Comparison of ENCODE assay signal across 6 cellular contexts in genomic region chr15:40358492-40359353, GRCh38. TPM values are rescaled to one million over a fixed set of nuclear protein-coding genes. Genes with fewer than 3 reads are reported as not detected.
A peak's percentile ranks its signal among the peaks of the same experiment; 100 is the strongest.
DNase-seq lines count a peak whose midpoint lies in the region; ATAC-seq and TF ChIP-seq lines count a peak whose summit lies in the region.

No MANE protein-coding gene starts in this region.

- DNase-seq in GM12864 (ENCODE audit: low read depth): no peak
- peak; percentile 65 for DNase-seq in activated naive CD8-positive, alpha-beta T cell treated with anti-CD3 and anti-CD28 coated beads, Interleukin-2, amount 10 ng/mL, durations not matched to agents 7 days and 5 days

- no peaks in the 10 kb centered on the region for H3K36me3 Mint-ChIP-seq in activated naive CD8-positive, alpha-beta T cell treated with anti-CD3 and anti-CD28 coated beads, Interleukin-2, amount 10 ng/mL, durations not matched to agents 7 days and 5 days

- H3K27ac ChIP-seq in muscle layer of duodenum (ENCODE audit: low read length): no peak overlapping the region

- peaks cover 17% of the 10 kb centered on the region for H3K27me3 Mint-ChIP-seq in activated naive CD8-positive, alpha-beta T cell treated with anti-CD3 and anti-CD28 coated beads, Interleukin-2, amount 10 ng/mL, durations not matched to agents 7 days and 5 days

- no peaks in the 10 kb centered on the region for H3K27me3 ChIP-seq in muscle layer of duodenum (ENCODE audit: low read depth, low read length)

- H3K27ac Mint-ChIP-seq in activated naive CD8-positive, alpha-beta T cell treated with anti-CD3 and anti-CD28 coated beads, Interleukin-2, amount 10 ng/mL, durations not matched to agents 7 days and 5 days: peak overlapping the region; percentile 43

- peak; percentile 5 for TF ChIP-seq CTCF in GM12864 (IDR thresholded peaks at IDR 0.05; ENCODE audit: low read depth, low read length, missing control alignments)

- no peaks in the 10 kb centered on the region for H3K9me3 ChIP-seq in muscle layer of duodenum (ENCODE audit: control insufficient read depth in 1 of 2, low read length in 2 of 2)

- no peaks in the 10 kb centered on the region for H3K36me3 ChIP-seq in muscle layer of duodenum (ENCODE audit: control insufficient read depth in 1 of 2, insufficient read depth in 2 of 2, low read length in 2 of 2)

- H3K9me3 Mint-ChIP-seq in activated naive CD8-positive, alpha-beta T cell treated with anti-CD3 and anti-CD28 coated beads, Interleukin-2, amount 10 ng/mL, durations not matched to agents 7 days and 5 days: no peaks in the 10 kb centered on the region

- ATAC-seq in HG03354 (IDR thresholded peaks at IDR 0.05; ENCODE audit: poor library complexity, severe bottlenecking, unreplicated experiment) (peak; percentile 16), GM18519 (IDR thresholded peaks at IDR 0.05; ENCODE audit: low FRiP score, unreplicated experiment) (no peak), GM18870 (IDR thresholded peaks at IDR 0.05; ENCODE audit: unreplicated experiment) (no peak)
- ATAC-seq in activated naive CD8-positive, alpha-beta T cell treated with anti-CD3 and anti-CD28 coated beads, Interleukin-2, amount 10 ng/mL, durations not matched to agents 7 days and 5 days (ENCODE audit: low read depth): peak; percentile 21

- H3K4me1 Mint-ChIP-seq in activated naive CD8-positive, alpha-beta T cell treated with anti-CD3 and anti-CD28 coated beads, Interleukin-2, amount 10 ng/mL, durations not matched to agents 7 days and 5 days: peaks cover 16% of the 10 kb centered on the region

- peaks cover 0 to 20% of the 10 kb centered on the region in 2 donors for H3K4me1 ChIP-seq in muscle layer of duodenum (ENCODE audit: control insufficient read depth in 1 of 2, insufficient read depth in 2 of 2, low read length in 2 of 2)

- peak overlapping the region; percentile 58 for H3K4me3 ChIP-seq in GM12864 (ENCODE audit: low read depth, low read length)
- H3K4me3 ChIP-seq in muscle layer of duodenum (ENCODE audit: low read depth in 1 of 2, low read length in 2 of 2): peak overlapping the region; percentile 39 to 72

- POLR2A ChIA-PET in activated naive CD8-positive, alpha-beta T cell treated with anti-CD3 and anti-CD28 coated beads, Interleukin-2, amount 10 ng/mL, durations not matched to agents 7 days and 5 days (lab: Charles Lee): interaction anchor here (1.1 to 2.2 kb wide), 2 partner anchors 24 to 51 kb away, joined by 3 to 8 read pairs; partner anchors contain the start of genes KNSTRN and PLCB2

- H3K4me3 Mint-ChIP-seq in activated naive CD8-positive, alpha-beta T cell treated with anti-CD3 and anti-CD28 coated beads, Interleukin-2, amount 10 ng/mL, durations not matched to agents 7 days and 5 days: peak overlapping the region; percentile 82

RNA-seq across cellular contexts. Expression of gene DISP2, which starts 0.7 kb away (rescaled TPM):
- 1 to 10 TPM; 1.5 to 2.0 TPM for total RNA-seq in activated naive CD8-positive, alpha-beta T cell treated with anti-CD3 and anti-CD28 coated beads, Interleukin-2, amount 10 ng/mL, durations not matched to agents 7 days and 5 days

RNA-seq across cellular contexts. Expression of gene PHGR1, which starts 7.9 kb away (rescaled TPM):
- not detected for total RNA-seq in activated naive CD8-positive, alpha-beta T cell treated with anti-CD3 and anti-CD28 coated beads, Interleukin-2, amount 10 ng/mL, durations not matched to agents 7 days and 5 days

RNA-seq across cellular contexts. Expression of gene CCDC9B, which starts 18.0 kb away (rescaled TPM):
- total RNA-seq in activated naive CD8-positive, alpha-beta T cell treated with anti-CD3 and anti-CD28 coated beads, Interleukin-2, amount 10 ng/mL, durations not matched to agents 7 days and 5 days: 1 to 10 TPM; 2.3 to 2.6 TPM

RNA-seq across cellular contexts. Expression of gene KNSTRN, which starts 23.8 kb away (rescaled TPM):
- 10 to 100 TPM; 47.0 to 49.5 TPM for total RNA-seq in activated naive CD8-positive, alpha-beta T cell treated with anti-CD3 and anti-CD28 coated beads, Interleukin-2, amount 10 ng/mL, durations not matched to agents 7 days and 5 days

RNA-seq across cellular contexts. Expression of gene INAFM2, which starts 35.2 kb away (rescaled TPM):
- total RNA-seq in activated naive CD8-positive, alpha-beta T cell treated with anti-CD3 and anti-CD28 coated beads, Interleukin-2, amount 10 ng/mL, durations not matched to agents 7 days and 5 days: 1 to 10 TPM; 8.8 to 9.4 TPM

Comparison
In these comparisons a context has a peak if more than half of its experiments do, and no peak if none do; other contexts are left out.
1. ATAC-seq: peak in HG03354 (single experiment) and activated naive CD8-positive, alpha-beta T cell treated with anti-CD3 and anti-CD28 coated beads, Interleukin-2, amount 10 ng/mL, durations not matched to agents 7 days and 5 days (single experiment); none in GM18519 (single experiment) and GM18870 (single experiment).